ENCODE assay signal across 21 cellular contexts in genomic region chr6:26186652-26187051, GRCh38.
DNase-seq lines count a peak whose midpoint lies in the region; ATAC-seq, FAIRE-seq and TF ChIP-seq lines count a peak whose summit lies in the region.
"Had no signal": no experiment of that assay in that cellular context is flagged by ENCODE, and none has a peak within 500 bp of the region (broad histone marks: within the 10 kb centered on the region; RNA-seq: fewer than 3 reads in every experiment).

No MANE protein-coding gene starts in this region.

- H2BK20ac ChIP-seq in H1 (ENCODE audit: low read length), result 0 out of 2 replicates have a peak overlapping the region, but pooled peaks have one; percentile 51

- H3K56ac ChIP-seq in H1 (replicated peaks; ENCODE audit: insufficient read length, low read depth, low read length), result no peak overlapping the region

- BruUV-seq in OCI-LY7 (replicated peaks; lab: Mats Ljungman, UMichigan), result no TSS peak

- no peak overlapping the region for H3K23ac ChIP-seq in H1 (ENCODE audit: insufficient read length)

- H3K14ac ChIP-seq in H1 (ENCODE audit: insufficient read length), result no peak overlapping the region

- no peak for TF ChIP-seq EP300 in H1 (IDR thresholded peaks at IDR 0.05; ENCODE audit: borderline replicate concordance in 1 of 2, low read depth in 2 of 2, low read length in 2 of 2)

- peaks cover 2% of the 10 kb centered on the region for H3K27me3 Mint-ChIP-seq in activated CD8-positive, alpha-beta T cell treated with anti-CD3 and anti-CD28 coated beads, Interleukin-2, amount 10 ng/mL, durations not matched to agents 7 days and 5 days (ENCODE audit: low read depth)
- H3K27me3 Mint-ChIP-seq in activated CD8-positive, alpha-beta T cell treated with anti-CD3 and anti-CD28 coated beads for 36 hours, result peaks cover 2% of the 10 kb centered on the region

- no peak for TF ChIP-seq POLR2A in H1 (IDR thresholded peaks at IDR 0.05; ENCODE audit: control extremely low read depth in 1 of 2, low read depth in 2 of 2, low read length in 2 of 2)

- no peak overlapping the region for H2BK15ac ChIP-seq in H1 (ENCODE audit: low read length)

- no peak for FAIRE-seq in H1 (lab: Jason Lieb, UNC)

- ATAC-seq in activated CD8-positive, alpha-beta T cell treated with anti-CD3 and anti-CD28 coated beads, Interleukin-2, amount 10 ng/mL, durations not matched to agents 7 days and 5 days, result no peak
- ATAC-seq in activated CD8-positive, alpha-beta T cell treated with anti-CD3 and anti-CD28 coated beads for 36 hours, result no peak
- ATAC-seq: left cardiac atrium had no signal

- no peaks in the 10 kb centered on the region for H3K79me1 ChIP-seq in H1 (ENCODE audit: low read depth, low read length)

- peak overlapping the region; percentile 67; the same call in 1 of the 2 replicates for H2BK5ac ChIP-seq in H1 (ENCODE audit: low read depth, low read length)

- H3K4me1 ChIP-seq in OCI-LY7 (ENCODE audit: insufficient read depth, low read length, poor library complexity, severe bottlenecking) (peaks cover 34% of the 10 kb centered on the region), H1 (replicated peaks in 1 of 4; ENCODE audit: control insufficient read depth in 3 of 4, insufficient read depth in 4 of 4, low read length in 3 of 4) (peaks cover 0 to 17% (median 8%) of the 10 kb centered on the region in 4 experiments; a peak in 5 of 7 replicates), thymus (ENCODE audit: control insufficient read depth, insufficient read depth, low read length) (peaks cover 23% of the 10 kb centered on the region)

- H3K27ac Mint-ChIP-seq in activated CD8-positive, alpha-beta T cell treated with anti-CD3 and anti-CD28 coated beads, Interleukin-2, amount 10 ng/mL, durations not matched to agents 7 days and 5 days, result no peak overlapping the region
- no peak overlapping the region for H3K27ac Mint-ChIP-seq in activated CD8-positive, alpha-beta T cell treated with anti-CD3 and anti-CD28 coated beads for 36 hours

- no peak overlapping the region for H3K4ac ChIP-seq in H1 (replicated peaks; ENCODE audit: insufficient read length, low read depth, low read length)

- no peak overlapping the region for H3K9ac ChIP-seq in H1 (replicated peaks in 1 of 4; ENCODE audit: extremely low read depth in 1 of 4, low read depth in 3 of 4, low read length in 3 of 4)

- peak; percentile 19 for DNase-seq in activated CD8-positive, alpha-beta T cell treated with anti-CD3 and anti-CD28 coated beads, Interleukin-2, amount 10 ng/mL, durations not matched to agents 7 days and 5 days
- no peak for DNase-seq in activated CD8-positive, alpha-beta T cell treated with anti-CD3 and anti-CD28 coated beads for 36 hours
- no peak for DNase-seq in OCI-LY7 (ENCODE audit: low spot score)
- DNase-seq in H1 (ENCODE audit: low read depth in 1 of 2, low spot score in 2 of 2), result no peak
- no peak for DNase-seq in NCI-H345 treated with DMSO at 0.1 percent for 48 hours (lab: John Stamatoyannopoulos, UW; ENCODE audit: unreplicated experiment)
- no peak for DNase-seq in NCI-H510A treated with DMSO at 0.1 percent for 48 hours (lab: John Stamatoyannopoulos, UW)
- DNase-seq in NCI-H226, result no peak
- DNase-seq: BE2C, GDM1, GOT3, Kasumi-1, left cardiac atrium, NCI-H1092, NCI-H187, NCI-H748 treated with DMSO at 0.1 percent for 48 hours, nucleus accumbens, OCI-M1, Right ventricle myocardium superior, transverse colon had no signal

- peak overlapping the region; percentile 75 for H2BK120ac ChIP-seq in H1 (replicated peaks; ENCODE audit: low read depth, low read length)

- H4K8ac ChIP-seq in H1 (ENCODE audit: extremely low read depth, insufficient read depth, low read length), result no peak overlapping the region

- H3K27me3 ChIP-seq in H1 (replicated peaks in 1 of 4; ENCODE audit: control insufficient read depth in 3 of 4, extremely low read depth in 1 of 4, insufficient read depth in 3 of 4, low read length in 3 of 4) (no peaks in the 10 kb centered on the region), thymus (ENCODE audit: control insufficient read depth, insufficient read depth) (no peaks in the 10 kb centered on the region)
- H3K27me3 ChIP-seq: BE2C, transverse colon had no signal

- no peak overlapping the region for H3K4me3 Mint-ChIP-seq in activated CD8-positive, alpha-beta T cell treated with anti-CD3 and anti-CD28 coated beads, Interleukin-2, amount 10 ng/mL, durations not matched to agents 7 days and 5 days
- no peak overlapping the region for H3K4me3 Mint-ChIP-seq in activated CD8-positive, alpha-beta T cell treated with anti-CD3 and anti-CD28 coated beads for 36 hours

- peaks cover 72% of the 10 kb centered on the region for H3K4me1 Mint-ChIP-seq in activated CD8-positive, alpha-beta T cell treated with anti-CD3 and anti-CD28 coated beads, Interleukin-2, amount 10 ng/mL, durations not matched to agents 7 days and 5 days (ENCODE audit: low read depth)
- peaks cover 33% of the 10 kb centered on the region for H3K4me1 Mint-ChIP-seq in activated CD8-positive, alpha-beta T cell treated with anti-CD3 and anti-CD28 coated beads for 36 hours (ENCODE audit: low read depth)

- no peak overlapping the region for H2AFZ ChIP-seq in OCI-LY7 (ENCODE audit: low read length)
- H2AFZ ChIP-seq in H1 (ENCODE audit: low read length), result no peak overlapping the region

- H3K27ac ChIP-seq in OCI-LY7 (ENCODE audit: low read depth, low read length, poor library complexity, severe bottlenecking) (peak overlapping the region; percentile 95), H1 (ENCODE audit: low read depth, low read length) (peak overlapping the region; percentile 95; the same call in 1 of the 2 replicates), thymus (ENCODE audit: low read depth) (no peak overlapping the region)
- H3K27ac ChIP-seq: epithelial cell of prostate, transverse colon had no signal

- no peaks in the 10 kb centered on the region for H3K9me3 ChIP-seq in OCI-LY7 (ENCODE audit: low read length)
- no peaks in the 10 kb centered on the region for H3K9me3 ChIP-seq in H1 (ENCODE audit: insufficient read depth in 2 of 2, low read depth in 1 of 2, low read length in 1 of 2)
- no peaks in the 10 kb centered on the region for H3K9me3 ChIP-seq in thymus (ENCODE audit: control insufficient read depth)
- H3K9me3 ChIP-seq: BE2C, transverse colon had no signal

- intact Hi-C loops in activated CD8-positive, alpha-beta T cell treated with anti-CD3 and anti-CD28 coated beads for 36 hours (cut with micrococcal nuclease), result no loop called here
- intact Hi-C loops in OCI-LY7 (cut with micrococcal nuclease; ENCODE audit: unreplicated experiment), result loop anchor here (1.0 kb wide), 1 partner anchor 11 kb away; no protein-coding TSS in a partner anchor

- H3K4me3 ChIP-seq in OCI-LY7 (ENCODE audit: low read depth, low read length, poor library complexity, severe bottlenecking), result no peak overlapping the region
- peak overlapping the region in 2 of 4 experiments; percentile 1 to 91; a peak in 2 of 8 replicates for H3K4me3 ChIP-seq in H1 (ENCODE audit: extremely low read depth in 1 of 4, insufficient read depth in 2 of 4, low read depth in 3 of 4, low read length in 4 of 4)
- H3K4me3 ChIP-seq in thymus (ENCODE audit: low read length), result peak overlapping the region; percentile 2
- H3K4me3 ChIP-seq: transverse colon had no signal

- no peak for TF ChIP-seq RAD21 in H1 (IDR thresholded peaks at IDR 0.05 in 1 of 2, conservative IDR thresholded peaks at IDR 0.05 in 1 of 2; ENCODE audit: low read depth in 2 of 2, low read length in 2 of 2)

- WGBS in H1 (ENCODE audit: extremely low coverage in 1 of 2, insufficient coverage in 1 of 2, insufficient read length in 1 of 2, insufficient replicate concordance in 2 of 2, low coverage in 1 of 2, low lambda C conversion rate in 2 of 2, missing lambda C conversion rate in 1 of 2), 2 experiments, result 87% methylated on average over 7 of the region's 7 CpGs; no CpG with 5 or more reads in 1 of the 2 experiments
- WGBS in thymus, result 98% methylated on average over 7 of the region's 7 CpGs

- no peak overlapping the region for H2AK5ac ChIP-seq in H1 (ENCODE audit: low read depth, low read length)

- H3K4me2 ChIP-seq in OCI-LY7 (ENCODE audit: low read length) (no peak overlapping the region), H1 (ENCODE audit: insufficient read depth in 1 of 2, low read depth in 2 of 2, low read length in 2 of 2) (peak overlapping the region; percentile 84 to 94; a peak in 3 of 4 replicates)

- no peaks in the 10 kb centered on the region for H3K9me2 ChIP-seq in OCI-LY7 (ENCODE audit: insufficient read depth, low read length)

- peak overlapping the region; percentile 68 for H4K91ac ChIP-seq in H1 (replicated peaks; ENCODE audit: insufficient read length, low read length)

- no peaks in the 10 kb centered on the region for H4K20me1 ChIP-seq in OCI-LY7 (ENCODE audit: insufficient read depth, low read length)
- peaks cover 0 to 2% of the 10 kb centered on the region in 2 experiments for H4K20me1 ChIP-seq in H1 (replicated peaks in 1 of 2; ENCODE audit: control insufficient read depth in 1 of 2, insufficient read depth in 2 of 2, low read length in 2 of 2)

- CTCF ChIA-PET in activated CD8-positive, alpha-beta T cell treated with anti-CD3 and anti-CD28 coated beads, Interleukin-2, amount 10 ng/mL, durations not matched to agents 7 days and 5 days (lab: Charles Lee), result interaction anchor here (1.0 to 1.6 kb wide), 4 partner anchors 11 to 84 kb away, joined by 3 to 6 read pairs (median 4); no protein-coding TSS in a partner anchor
- CTCF ChIA-PET in activated CD8-positive, alpha-beta T cell treated with anti-CD3 and anti-CD28 coated beads for 36 hours (lab: Charles Lee), result no interaction called here
- CTCF ChIA-PET in OCI-LY7 (lab: Charles Lee; ENCODE audit: unreplicated experiment) (no interaction called here), H1 (lab: Charles Lee; ENCODE audit: partially characterized antibody) (interaction anchor here (0.6 to 3.0 kb wide), 5 partner anchors 11 to 1332 kb away, joined by 3 to 13 read pairs (median 3); no protein-coding TSS in a partner anchor)

- TF ChIP-seq CTCF in activated CD8-positive, alpha-beta T cell treated with anti-CD3 and anti-CD28 coated beads for 36 hours (IDR thresholded peaks at IDR 0.05), result no peak
- TF ChIP-seq CTCF in OCI-LY7 (conservative IDR thresholded peaks at IDR 0.05; ENCODE audit: low read length), result no peak
- TF ChIP-seq CTCF in H1 (IDR thresholded peaks at IDR 0.05; ENCODE audit: control extremely low read depth in 1 of 3, insufficient read depth in 1 of 3, low read depth in 1 of 3, low read length in 3 of 3), result no peak

- H3K79me2 ChIP-seq in OCI-LY7 (ENCODE audit: insufficient read depth, low read depth, low read length) (no peaks in the 10 kb centered on the region), H1 (ENCODE audit: control insufficient read depth in 1 of 2, insufficient read depth in 2 of 2, low read length in 2 of 2) (no peaks in the 10 kb centered on the region)

- no peaks in the 10 kb centered on the region for H3K36me3 ChIP-seq in OCI-LY7 (ENCODE audit: insufficient read depth, low read length)
- H3K36me3 ChIP-seq in H1 (ENCODE audit: control insufficient read depth in 2 of 4, insufficient read depth in 4 of 4, low read length in 3 of 4), result no peaks in the 10 kb centered on the region
- no peaks in the 10 kb centered on the region for H3K36me3 ChIP-seq in thymus (ENCODE audit: control insufficient read depth, insufficient read depth)
- H3K36me3 ChIP-seq: BE2C, transverse colon had no signal

- peak overlapping the region; percentile 60 for H2BK12ac ChIP-seq in H1 (ENCODE audit: low read depth, low read length)

- POLR2A ChIA-PET in activated CD8-positive, alpha-beta T cell treated with anti-CD3 and anti-CD28 coated beads, Interleukin-2, amount 10 ng/mL, durations not matched to agents 7 days and 5 days (lab: Charles Lee), result interaction anchor here (1.0 to 30.7 kb wide), 11 partner anchors 9 to 1707 kb away, joined by 3 to 2224 read pairs (median 63); a partner anchor contains a TSS
- POLR2A ChIA-PET in activated CD8-positive, alpha-beta T cell treated with anti-CD3 and anti-CD28 coated beads for 36 hours (lab: Charles Lee), result interaction anchor here (0.6 to 20.3 kb wide), 13 partner anchors 9 to 1262 kb away, joined by 3 to 883 read pairs (median 43); a partner anchor contains a TSS
- POLR2A ChIA-PET in OCI-LY7 (lab: Charles Lee), result interaction anchor here (0.7 to 22.5 kb wide), 14 partner anchors 8 to 958 kb away, joined by 3 to 505 read pairs (median 11); a partner anchor contains a TSS
- POLR2A ChIA-PET in H1 (lab: Charles Lee; ENCODE audit: partially characterized antibody), result interaction anchor here (0.9 to 40.4 kb wide), 23 partner anchors 9 to 1684 kb away, joined by 3 to 2731 read pairs (median 27); a partner anchor contains a TSS

- H3K9me3 Mint-ChIP-seq in activated CD8-positive, alpha-beta T cell treated with anti-CD3 and anti-CD28 coated beads, Interleukin-2, amount 10 ng/mL, durations not matched to agents 7 days and 5 days (ENCODE audit: insufficient read depth), result no peaks in the 10 kb centered on the region
- peaks cover 2% of the 10 kb centered on the region for H3K9me3 Mint-ChIP-seq in activated CD8-positive, alpha-beta T cell treated with anti-CD3 and anti-CD28 coated beads for 36 hours

- H3K23me2 ChIP-seq in H1 (ENCODE audit: low read depth, low read length), result peaks cover 11% of the 10 kb centered on the region

- H3K18ac ChIP-seq in H1 (ENCODE audit: extremely low read depth, low read length), result peak overlapping the region; percentile 68

- H3K36me3 Mint-ChIP-seq in activated CD8-positive, alpha-beta T cell treated with anti-CD3 and anti-CD28 coated beads, Interleukin-2, amount 10 ng/mL, durations not matched to agents 7 days and 5 days (ENCODE audit: low read depth), result peaks cover 12% of the 10 kb centered on the region
- peaks cover 2% of the 10 kb centered on the region for H3K36me3 Mint-ChIP-seq in activated CD8-positive, alpha-beta T cell treated with anti-CD3 and anti-CD28 coated beads for 36 hours (ENCODE audit: low read depth)

- H4K5ac ChIP-seq in H1 (ENCODE audit: insufficient read length, low read depth, low read length), result no peak overlapping the region

Comparison
In these comparisons a context has a peak if more than half of its experiments do, and no peak if none do; other contexts are left out.
1. CTCF ChIA-PET loops: an anchor here in activated CD8-positive, alpha-beta T cell treated with anti-CD3 and anti-CD28 coated beads, Interleukin-2, amount 10 ng/mL, durations not matched to agents 7 days and 5 days (1.0 to 1.6 kb wide) and H1 (0.6 to 3.0 kb wide); none called in activated CD8-positive, alpha-beta T cell treated with anti-CD3 and anti-CD28 coated beads for 36 hours and OCI-LY7.